18 cellular contexts compared by ENCODE assay signal in genomic region chr1:41718444-41719028, GRCh38.
DNase-seq lines count a peak whose midpoint lies in the region; ATAC-seq, FAIRE-seq and TF ChIP-seq lines count a peak whose summit lies in the region.
"Had no signal": no experiment of that assay in that cellular context is flagged by ENCODE, and none has a peak within 500 bp of the region (broad histone marks: within the 10 kb centered on the region; RNA-seq: fewer than 3 reads in every experiment).

No MANE protein-coding gene starts in this region.

- peak; percentile 64 for ATAC-seq in Right ventricle myocardium superior (ENCODE audit: poor library complexity)
- ATAC-seq: HCT116, PC-3 had no signal

- TF ChIP-seq CTCF in left ventricle myocardium inferior (IDR thresholded peaks at IDR 0.05; ENCODE audit: borderline replicate concordance) (no peak), bronchial epithelial cell (IDR thresholded peaks at IDR 0.05; ENCODE audit: insufficient read depth, low read length, severe bottlenecking) (no peak)

- DNase-seq in Right ventricle myocardium superior (no peak), left ventricle myocardium inferior (no peak), bronchial epithelial cell (ENCODE audit: low read depth) (peak; percentile 46), left kidney (ENCODE audit: low read depth, low spot score) (peak; percentile 51)
- DNase-seq in activated CD4-positive, CD25-positive, alpha-beta regulatory T cell (lab: John Stamatoyannopoulos, UW) = no peak
- no peak for DNase-seq in effector CD8-positive, alpha-beta T cell (lab: John Stamatoyannopoulos, UW)
- no peak for DNase-seq in NK-92 treated with Interleukin-12 subunit alpha and Interleukin-12 subunit beta, amount 100 ng/mL, for 24 hours (lab: John Stamatoyannopoulos, UW)
- DNase-seq: ACHN; BE2C; CD4-positive, alpha-beta memory T cell; GF-D8; GM23248; NCI-H1417; NCI-H2029 treated with DMSO at 0.1 percent for 48 hours; NCI-H524; PC-3 had no signal

- no peak for FAIRE-seq in bronchial epithelial cell (lab: Jason Lieb, UNC)
- FAIRE-seq: D721Med had no signal

- intact Hi-C loops in Right ventricle myocardium superior (cut with DNase I) (no loop called here), left ventricle myocardium inferior (cut with micrococcal nuclease) (no loop called here)

- peaks cover 32% of the 10 kb centered on the region for H3K4me1 ChIP-seq in left ventricle myocardium inferior
- H3K4me1 ChIP-seq: BE2C had no signal

- H3K36me3 ChIP-seq in left ventricle myocardium inferior (no peaks in the 10 kb centered on the region), bronchial epithelial cell (ENCODE audit: control insufficient read depth, insufficient read depth, low read length) (no peaks in the 10 kb centered on the region)
- H3K36me3 ChIP-seq: BE2C had no signal

- H3K27me3 ChIP-seq in left ventricle myocardium inferior (ENCODE audit: low read depth) = no peaks in the 10 kb centered on the region
- no peaks in the 10 kb centered on the region for H3K27me3 ChIP-seq in bronchial epithelial cell (ENCODE audit: control insufficient read depth, insufficient read depth, low read length)
- H3K27me3 ChIP-seq: BE2C had no signal

- no peaks in the 10 kb centered on the region for H3K9me3 ChIP-seq in left ventricle myocardium inferior (replicated peaks)
- H3K9me3 ChIP-seq: BE2C had no signal

- no peak overlapping the region for H3K27ac ChIP-seq in left ventricle myocardium inferior (replicated peaks)
- H3K27ac ChIP-seq: GM23248 had no signal

- no peak overlapping the region for H3K4me3 ChIP-seq in left ventricle myocardium inferior
- no peak overlapping the region for H3K4me3 ChIP-seq in bronchial epithelial cell (ENCODE audit: low read depth, low read length)
- H3K4me3 ChIP-seq: GM23248 had no signal

Comparison
In these comparisons a context has a peak if more than half of its experiments do, and no peak if none do; other contexts are left out.
1. DNase-seq: peak in bronchial epithelial cell (single experiment) and left kidney (single experiment); none in Right ventricle myocardium superior (single experiment), left ventricle myocardium inferior (single experiment), activated CD4-positive, CD25-positive, alpha-beta regulatory T cell (0 of 4), effector CD8-positive, alpha-beta T cell (single experiment) and NK-92 treated with Interleukin-12 subunit alpha and Interleukin-12 subunit beta, amount 100 ng/mL, for 24 hours (single experiment).